ENCODE assay signal across 10 cellular contexts in genomic region chr10:113056468-113057021, GRCh38.
DNase-seq lines count a peak whose midpoint lies in the region; ATAC-seq, FAIRE-seq and TF ChIP-seq lines count a peak whose summit lies in the region.
"Had no signal": no experiment of that assay in that cellular context is flagged by ENCODE, and none has a peak within 500 bp of the region (broad histone marks: within the 10 kb centered on the region; RNA-seq: fewer than 3 reads in every experiment).

No MANE protein-coding gene starts in this region.

- H3K4me1 ChIP-seq in gastroesophageal sphincter (peaks cover 17 to 82% (median 50%) of the 10 kb centered on the region in 3 donors), subcutaneous abdominal adipose tissue (ENCODE audit: control insufficient read depth in 5 of 5, insufficient read depth in 5 of 5, low read length in 5 of 5) (peaks cover 23 to 87% (median 80%) of the 10 kb centered on the region in 5 donors)

- H3K36me3 ChIP-seq in gastroesophageal sphincter = no peaks in the 10 kb centered on the region
- H3K36me3 ChIP-seq in subcutaneous abdominal adipose tissue (ENCODE audit: control insufficient read depth in 5 of 5, insufficient read depth in 5 of 5, low read length in 5 of 5) = no peaks in the 10 kb centered on the region

- H3K9me3 ChIP-seq in gastroesophageal sphincter (no peaks in the 10 kb centered on the region), subcutaneous abdominal adipose tissue (ENCODE audit: control insufficient read depth in 5 of 5, low read length in 5 of 5) (no peaks in the 10 kb centered on the region)

- WGBS in gastroesophageal sphincter (ENCODE audit: low coverage in 1 of 2), 2 donors = 62 to 74% methylated on average over 7 to 8 of the region's 8 CpGs

- ATAC-seq in gastroesophageal sphincter (no peak), HG03139 (IDR thresholded peaks at IDR 0.05; ENCODE audit: unreplicated experiment) (no peak)

- no peaks in the 10 kb centered on the region for H3K27me3 ChIP-seq in gastroesophageal sphincter
- H3K27me3 ChIP-seq in subcutaneous abdominal adipose tissue (ENCODE audit: control insufficient read depth in 5 of 5, insufficient read depth in 4 of 5, low read length in 5 of 5) = no peaks in the 10 kb centered on the region

- no peak for TF ChIP-seq EP300 in gastroesophageal sphincter (IDR thresholded peaks at IDR 0.05)

- TF ChIP-seq POLR2A in H54 (IDR thresholded peaks at IDR 0.05; ENCODE audit: low read depth, low read length) (peak; percentile 38; the same call in 1 of the 2 replicates), gastroesophageal sphincter (IDR thresholded peaks at IDR 0.05) (no peak)

- no peak for FAIRE-seq in H54 (lab: Jason Lieb, UNC)

- no peak overlapping the region for H3K4me3 ChIP-seq in gastroesophageal sphincter
- no peak overlapping the region for H3K4me3 ChIP-seq in subcutaneous abdominal adipose tissue (ENCODE audit: low read depth in 1 of 5, low read length in 5 of 5)

- H3K27ac ChIP-seq in gastroesophageal sphincter = peak overlapping the region in 3 of 4 donors; percentile 36 to 75 (median 43)
- H3K27ac ChIP-seq in subcutaneous abdominal adipose tissue (ENCODE audit: low read depth, low read length) = peak overlapping the region; percentile 97

- peak overlapping the region in 3 of 5 donors; percentile 26 to 82 (median 35) for H3K9ac ChIP-seq in subcutaneous abdominal adipose tissue (ENCODE audit: low read length in 5 of 5)

- no peak for TF ChIP-seq CTCF in gastroesophageal sphincter (IDR thresholded peaks at IDR 0.05)

- peak; percentile 61 for DNase-seq in H54 (ENCODE audit: insufficient read length, low spot score)
- peak; percentile 30 for DNase-seq in UCSD-AML1 (lab: John Stamatoyannopoulos, UW; ENCODE audit: unreplicated experiment)
- DNase-seq in GF-D8 (lab: John Stamatoyannopoulos, UW) = no peak
- DNase-seq in hepatic stellate cell (ENCODE audit: low spot score) = no peak
- DNase-seq in AG20443 (ENCODE audit: low spot score) = no peak
- DNase-seq: activated naive CD4-positive, alpha-beta T cell treated with anti-CD3 and anti-CD28 coated beads, Interleukin-2, amount 10 ng/mL, durations not matched to agents 7 days and 5 days; NK-92 treated with Interleukin-12 subunit alpha and Interleukin-12 subunit beta, amount 100 ng/mL, for 24 hours had no signal

Comparison
In these comparisons a context has a peak if more than half of its experiments do, and no peak if none do; other contexts are left out.
1. DNase-seq: peak in H54 (single experiment) and UCSD-AML1 (single experiment); none in GF-D8 (single experiment), hepatic stellate cell (single experiment) and AG20443 (single experiment).